ENCODE assay signal across 1 cellular context in the genomic region with DNA sequence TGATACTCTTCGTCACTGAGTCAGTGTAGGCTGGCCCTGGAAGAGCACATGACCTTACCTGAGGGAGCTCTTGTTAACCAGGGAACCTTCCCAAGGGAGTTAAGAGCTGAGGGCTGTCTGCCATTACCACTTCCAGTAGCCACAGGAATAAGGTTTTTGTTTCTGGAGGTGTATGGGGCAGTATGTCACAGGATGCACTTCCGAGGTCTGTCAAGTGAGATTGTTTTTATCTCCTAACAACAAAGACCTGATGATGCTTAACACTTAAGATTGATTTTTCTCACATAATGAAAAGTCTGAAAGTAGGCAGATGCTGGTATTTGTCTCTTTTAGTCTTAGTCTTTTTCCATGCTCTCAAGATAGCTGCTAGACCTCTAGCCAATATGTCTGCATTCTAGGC.
TF ChIP-seq lines count a peak whose summit lies in the region.

No MANE protein-coding gene starts in this region.

TF ChIP-seq in H1, 55 proteins besides CTCF, POLR2A, EP300 and RAD21:
- TF ChIP-seq EZH2 (IDR thresholded peaks at IDR 0.05; ENCODE audit: low read depth, low read length, severe bottlenecking) (no peak), SIN3A (conservative IDR thresholded peaks at IDR 0.05 in 1 of 2, IDR thresholded peaks at IDR 0.05 in 1 of 2; ENCODE audit: low read depth in 1 of 2, low read length in 2 of 2) (no peak), HDAC2 (IDR thresholded peaks at IDR 0.05; ENCODE audit: borderline replicate concordance in 1 of 2, low read depth in 2 of 2, low read length in 2 of 2) (no peak), CEBPB (IDR thresholded peaks at IDR 0.05; ENCODE audit: low read depth, low read length) (no peak), CBX5 (IDR thresholded peaks at IDR 0.05; ENCODE audit: low read depth, low read length) (no peak), NANOG (IDR thresholded peaks at IDR 0.05; ENCODE audit: insufficient read depth, low read depth, low read length, poor library complexity, severe bottlenecking) (no peak), POLR2AphosphoS5 (IDR thresholded peaks at IDR 0.05; ENCODE audit: low read depth, low read length) (no peak), SP4 (IDR thresholded peaks at IDR 0.05; ENCODE audit: low read length) (no peak), TCF12 (IDR thresholded peaks at IDR 0.05; ENCODE audit: low read depth, low read length) (no peak), CBX8 (IDR thresholded peaks at IDR 0.05; ENCODE audit: borderline replicate concordance, low read depth, low read length) (no peak), KDM5A (IDR thresholded peaks at IDR 0.05; ENCODE audit: low read length) (no peak), KDM1A (IDR thresholded peaks at IDR 0.05; ENCODE audit: borderline replicate concordance, low read length) (no peak), TBP (IDR thresholded peaks at IDR 0.05; ENCODE audit: low read depth, low read length) (no peak), NRF1 (IDR thresholded peaks at IDR 0.05; ENCODE audit: low read depth, low read length) (no peak), HDAC6 (IDR thresholded peaks at IDR 0.05; ENCODE audit: low read depth, low read length) (no peak), PHF8 (conservative IDR thresholded peaks at IDR 0.05; ENCODE audit: low read depth, low read length) (no peak), RBBP5 (IDR thresholded peaks at IDR 0.05; ENCODE audit: borderline replicate concordance, low read depth, low read length) (no peak), JUND (IDR thresholded peaks at IDR 0.05; ENCODE audit: low read length) (no peak), SUZ12 (IDR thresholded peaks at IDR 0.05; ENCODE audit: low read length) (no peak)
- TF ChIP-seq, protein P1, sequence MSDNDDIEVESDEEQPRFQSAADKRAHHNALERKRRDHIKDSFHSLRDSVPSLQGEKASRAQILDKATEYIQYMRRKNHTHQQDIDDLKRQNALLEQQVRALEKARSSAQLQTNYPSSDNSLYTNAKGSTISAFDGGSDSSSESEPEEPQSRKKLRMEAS (IDR thresholded peaks at IDR 0.05), result no peak
